In genomic region chr1:27981146-27981545, GRCh38 we compare ENCODE assay signal across 23 cellular contexts. TPM values are rescaled to one million over a fixed set of nuclear protein-coding genes. Genes with fewer than 3 reads are reported as not detected.
A peak's percentile ranks its signal among the peaks of the same experiment; 100 is the strongest.
DNase-seq lines count a peak whose midpoint lies in the region; ATAC-seq, FAIRE-seq and TF ChIP-seq lines count a peak whose summit lies in the region.
"Had no signal": no experiment of that assay in that cellular context is flagged by ENCODE, and none has a peak within 500 bp of the region (broad histone marks: within the 10 kb centered on the region; RNA-seq: fewer than 3 reads in every experiment).

No MANE protein-coding gene starts in this region.

- peak; percentile 17 for DNase-seq in AG20443 (ENCODE audit: low spot score)
- DNase-seq in EH (ENCODE audit: low read depth) = peak; percentile 11
- DNase-seq in astrocyte of the hippocampus (ENCODE audit: low read depth, low spot score) = peak; percentile 73
- no peak for DNase-seq in activated T-helper 2 cell treated with anti-CD3 and anti-CD28 coated beads, Interferon-gamma antibody, Interleukin-2, Interleukin-4, amounts not matched to agents 10 μg/mL and 5 μg/mL and 100 μg/mL, durations not matched to agents 14 hours and 24 hours and 36 hours (ENCODE audit: low spot score)
- DNase-seq in lower lobe of right lung = no peak
- no peak for DNase-seq in activated CD4-positive, alpha-beta T cell treated with anti-CD3 and anti-CD28 coated beads for 1 hour
- no peak for DNase-seq in HPDE6-E6E7 (ENCODE audit: extremely low spot score)
- DNase-seq: activated effector memory CD4-positive, alpha-beta T cell treated with Interleukin-2 at 50 U/mL for 16 hours; central memory CD4-positive, alpha-beta T cell; effector CD4-positive, alpha-beta T cell; esophagus squamous epithelium; NCI-H1092 treated with DMSO at 0.1 percent for 48 hours; NCI-H2029; nephron progenitor cell; psoas muscle; stimulated activated naive CD4-positive, alpha-beta T cell treated with Interleukin-2 at 50 U/mL for 16 hours; T-helper 9 cell; transverse colon had no signal

- no peak overlapping the region for H3K27ac Mint-ChIP-seq in activated T-helper 2 cell treated with anti-CD3 and anti-CD28 coated beads, Interferon-gamma antibody, Interleukin-2, Interleukin-4, amounts not matched to agents 10 μg/mL and 5 μg/mL and 100 μg/mL, durations not matched to agents 14 hours and 24 hours and 36 hours
- H3K27ac Mint-ChIP-seq: mesothelial cell of epicardium, nephron progenitor cell had no signal

- no peak for ATAC-seq in lower lobe of right lung
- ATAC-seq: psoas muscle had no signal

- H3K4me3 Mint-ChIP-seq in activated T-helper 2 cell treated with anti-CD3 and anti-CD28 coated beads, Interferon-gamma antibody, Interleukin-2, Interleukin-4, amounts not matched to agents 10 μg/mL and 5 μg/mL and 100 μg/mL, durations not matched to agents 14 hours and 24 hours and 36 hours (ENCODE audit: low read depth) = no peak overlapping the region
- H3K4me3 Mint-ChIP-seq: mesothelial cell of epicardium, nephron progenitor cell had no signal

- intact Hi-C loops in activated T-helper 2 cell treated with anti-CD3 and anti-CD28 coated beads, Interferon-gamma antibody, Interleukin-2, Interleukin-4, amounts not matched to agents 10 μg/mL and 5 μg/mL and 100 μg/mL, durations not matched to agents 14 hours and 24 hours and 36 hours (cut with micrococcal nuclease) = no loop called here
- intact Hi-C loops in lower lobe of right lung (cut with DNase I) = no loop called here

- H3K36me3 Mint-ChIP-seq in activated T-helper 2 cell treated with anti-CD3 and anti-CD28 coated beads, Interferon-gamma antibody, Interleukin-2, Interleukin-4, amounts not matched to agents 10 μg/mL and 5 μg/mL and 100 μg/mL, durations not matched to agents 14 hours and 24 hours and 36 hours (ENCODE audit: low read depth) = peaks cover 13% of the 10 kb centered on the region

- H3K27me3 Mint-ChIP-seq in activated T-helper 2 cell treated with anti-CD3 and anti-CD28 coated beads, Interferon-gamma antibody, Interleukin-2, Interleukin-4, amounts not matched to agents 10 μg/mL and 5 μg/mL and 100 μg/mL, durations not matched to agents 14 hours and 24 hours and 36 hours (ENCODE audit: low read depth) = no peaks in the 10 kb centered on the region

- no peaks in the 10 kb centered on the region for H3K9me3 Mint-ChIP-seq in activated T-helper 2 cell treated with anti-CD3 and anti-CD28 coated beads, Interferon-gamma antibody, Interleukin-2, Interleukin-4, amounts not matched to agents 10 μg/mL and 5 μg/mL and 100 μg/mL, durations not matched to agents 14 hours and 24 hours and 36 hours
- H3K9me3 Mint-ChIP-seq: mesothelial cell of epicardium, nephron progenitor cell had no signal

- no peak overlapping the region for H3K27ac ChIP-seq in lower lobe of right lung
- H3K27ac ChIP-seq: psoas muscle, RWPE1, skin epidermis, transverse colon had no signal

- FAIRE-seq in islet of Langerhans (lab: Jason Lieb, UNC) = peak; percentile 100

- no peaks in the 10 kb centered on the region for H3K9me3 ChIP-seq in lower lobe of right lung
- H3K9me3 ChIP-seq: esophagus squamous epithelium, HAP-1, psoas muscle, transverse colon had no signal

- peaks cover 11% of the 10 kb centered on the region for H3K4me1 ChIP-seq in lower lobe of right lung
- H3K4me1 ChIP-seq: HAP-1 had no signal

- H3K4me3 ChIP-seq in lower lobe of right lung = no peak overlapping the region
- H3K4me3 ChIP-seq: esophagus squamous epithelium, HAP-1, psoas muscle, skin epidermis, transverse colon had no signal

- peaks cover 2% of the 10 kb centered on the region for H3K4me1 Mint-ChIP-seq in activated T-helper 2 cell treated with anti-CD3 and anti-CD28 coated beads, Interferon-gamma antibody, Interleukin-2, Interleukin-4, amounts not matched to agents 10 μg/mL and 5 μg/mL and 100 μg/mL, durations not matched to agents 14 hours and 24 hours and 36 hours (ENCODE audit: low read depth)
- H3K4me1 Mint-ChIP-seq: mesothelial cell of epicardium, nephron progenitor cell had no signal

- no peaks in the 10 kb centered on the region for H3K27me3 ChIP-seq in lower lobe of right lung (ENCODE audit: low read depth)
- H3K27me3 ChIP-seq: esophagus squamous epithelium, transverse colon had no signal

- H3K36me3 ChIP-seq in lower lobe of right lung = peaks cover 40% of the 10 kb centered on the region

- TF ChIP-seq CTCF in lower lobe of right lung (IDR thresholded peaks at IDR 0.05) = no peak

RNA-seq across cellular contexts. Expression of gene XKR8, which starts 21.4 kb away (rescaled TPM):
- total RNA-seq in activated T-helper 2 cell treated with anti-CD3 and anti-CD28 coated beads, Interferon-gamma antibody, Interleukin-2, Interleukin-4, amounts not matched to agents 10 μg/mL and 5 μg/mL and 100 μg/mL, durations not matched to agents 14 hours and 24 hours and 36 hours = 6.3 and 6.5 TPM in 2 replicates
- total RNA-seq in lower lobe of right lung = 12.8 TPM

RNA-seq across cellular contexts. Expression of gene SMPDL3B, which starts 46.3 kb away (rescaled TPM):
- total RNA-seq in activated T-helper 2 cell treated with anti-CD3 and anti-CD28 coated beads, Interferon-gamma antibody, Interleukin-2, Interleukin-4, amounts not matched to agents 10 μg/mL and 5 μg/mL and 100 μg/mL, durations not matched to agents 14 hours and 24 hours and 36 hours = 0.37 and 0.44 TPM in 2 replicates
- 15.4 TPM for total RNA-seq in lower lobe of right lung
- total RNA-seq: psoas muscle had no signal

Comparison
In these comparisons a context has a peak if more than half of its experiments do, and no peak if none do; other contexts are left out.
1. DNase-seq: peak in AG20443 (single experiment), EH (single experiment) and astrocyte of the hippocampus (single experiment); none in activated T-helper 2 cell treated with anti-CD3 and anti-CD28 coated beads, Interferon-gamma antibody, Interleukin-2, Interleukin-4, amounts not matched to agents 10 μg/mL and 5 μg/mL and 100 μg/mL, durations not matched to agents 14 hours and 24 hours and 36 hours (single experiment), lower lobe of right lung (single experiment), activated CD4-positive, alpha-beta T cell treated with anti-CD3 and anti-CD28 coated beads for 1 hour (single experiment) and HPDE6-E6E7 (single experiment).
2. RNA of gene SMPDL3B, which starts 46.3 kb away (total RNA-seq): 15.4 TPM in lower lobe of right lung (single experiment); 0.37 to 0.44 TPM in activated T-helper 2 cell treated with anti-CD3 and anti-CD28 coated beads, Interferon-gamma antibody, Interleukin-2, Interleukin-4, amounts not matched to agents 10 μg/mL and 5 μg/mL and 100 μg/mL, durations not matched to agents 14 hours and 24 hours and 36 hours; every median in the first group is over 10 times any median in the second.